ENCODE assay signal across 11 cellular contexts in genomic region chr11:72828081-72828567, GRCh38. TPM values are rescaled to one million over a fixed set of nuclear protein-coding genes. Genes with fewer than 3 reads are reported as not detected.
DNase-seq lines count a peak whose midpoint lies in the region; ATAC-seq and TF ChIP-seq lines count a peak whose summit lies in the region.
"Had no signal": no experiment of that assay in that cellular context is flagged by ENCODE, and none has a peak within 500 bp of the region (broad histone marks: within the 10 kb centered on the region; RNA-seq: fewer than 3 reads in every experiment).

No MANE protein-coding gene starts in this region.

- H3K9me3 Mint-ChIP-seq in activated CD4-positive, alpha-beta T cell treated with anti-CD3 and anti-CD28 coated beads, Interleukin-2, amount 10 ng/mL, durations not matched to agents 24 days and 14 days: no peaks in the 10 kb centered on the region
- H3K9me3 Mint-ChIP-seq in stimulated activated naive B cell treated with anti-CD40 and anti-IgM and Interleukin-4, amounts not matched to agents 10 μg/mL and 1 μg/mL and 100 μg/mL, for 72 hours: no peaks in the 10 kb centered on the region

- TF ChIP-seq CTCF in RWPE1 (conservative IDR thresholded peaks at IDR 0.05; ENCODE audit: low read depth): no peak

- no peak for DNase-seq in activated CD4-positive, alpha-beta T cell treated with anti-CD3 and anti-CD28 coated beads, Interleukin-2, amount 10 ng/mL, durations not matched to agents 24 days and 14 days
- no peak for DNase-seq in activated CD4-positive, alpha-beta T cell treated with anti-CD3 and anti-CD28 coated beads for 48 hours
- DNase-seq in RWPE1 (ENCODE audit: low spot score) (no peak), fibroblast of peridontal ligament (ENCODE audit: extremely low read depth) (peak; percentile 56), NCI-H524 (lab: John Stamatoyannopoulos, UW) (no peak)
- DNase-seq in stimulated activated naive B cell treated with anti-CD40 and anti-IgM and Interleukin-4, amounts not matched to agents 10 μg/mL and 1 μg/mL and 100 μg/mL, for 72 hours: no peak
- DNase-seq: Karpas-422; stimulated activated CD4-positive, alpha-beta T cell treated with anti-CD3 and anti-CD28 coated beads, Interleukin-12 subunit alpha, Interleukin-12 subunit beta, amount 100 ng/mL, for 4 hours had no signal

- POLR2A ChIA-PET in RWPE1 (lab: Yijun Ruan, JAX; ENCODE audit: low non-redundant PET): no interaction called here

- no peak for ATAC-seq in stimulated activated naive B cell treated with anti-CD40 and anti-IgM and Interleukin-4, amounts not matched to agents 10 μg/mL and 1 μg/mL and 100 μg/mL, for 72 hours (replicated peaks)
- ATAC-seq in HG03342 (IDR thresholded peaks at IDR 0.05; ENCODE audit: unreplicated experiment): no peak
- ATAC-seq in GM19395 (IDR thresholded peaks at IDR 0.05; ENCODE audit: unreplicated experiment): no peak

- no peaks in the 10 kb centered on the region for H3K27me3 Mint-ChIP-seq in activated CD4-positive, alpha-beta T cell treated with anti-CD3 and anti-CD28 coated beads, Interleukin-2, amount 10 ng/mL, durations not matched to agents 24 days and 14 days
- no peaks in the 10 kb centered on the region for H3K27me3 Mint-ChIP-seq in stimulated activated naive B cell treated with anti-CD40 and anti-IgM and Interleukin-4, amounts not matched to agents 10 μg/mL and 1 μg/mL and 100 μg/mL, for 72 hours

- peak overlapping the region; percentile 19 for H3K27ac ChIP-seq in RWPE1
- H3K27ac ChIP-seq: SK-N-MC had no signal

- intact Hi-C loops in activated CD4-positive, alpha-beta T cell treated with anti-CD3 and anti-CD28 coated beads, Interleukin-2, amount 10 ng/mL, durations not matched to agents 24 days and 14 days (cut with micrococcal nuclease): no loop called here

- peak overlapping the region; percentile 66 for H3K27ac Mint-ChIP-seq in activated CD4-positive, alpha-beta T cell treated with anti-CD3 and anti-CD28 coated beads, Interleukin-2, amount 10 ng/mL, durations not matched to agents 24 days and 14 days
- H3K27ac Mint-ChIP-seq in stimulated activated naive B cell treated with anti-CD40 and anti-IgM and Interleukin-4, amounts not matched to agents 10 μg/mL and 1 μg/mL and 100 μg/mL, for 72 hours: peak overlapping the region; percentile 91

- no peak overlapping the region for H3K4me3 Mint-ChIP-seq in activated CD4-positive, alpha-beta T cell treated with anti-CD3 and anti-CD28 coated beads, Interleukin-2, amount 10 ng/mL, durations not matched to agents 24 days and 14 days
- no peak overlapping the region for H3K4me3 Mint-ChIP-seq in stimulated activated naive B cell treated with anti-CD40 and anti-IgM and Interleukin-4, amounts not matched to agents 10 μg/mL and 1 μg/mL and 100 μg/mL, for 72 hours

- H3K4me1 Mint-ChIP-seq in activated CD4-positive, alpha-beta T cell treated with anti-CD3 and anti-CD28 coated beads, Interleukin-2, amount 10 ng/mL, durations not matched to agents 24 days and 14 days: peaks cover 13% of the 10 kb centered on the region
- peaks cover 56 to 87% of the 10 kb centered on the region in 2 donors for H3K4me1 Mint-ChIP-seq in stimulated activated naive B cell treated with anti-CD40 and anti-IgM and Interleukin-4, amounts not matched to agents 10 μg/mL and 1 μg/mL and 100 μg/mL, for 72 hours

- peaks cover 43% of the 10 kb centered on the region for H3K36me3 Mint-ChIP-seq in activated CD4-positive, alpha-beta T cell treated with anti-CD3 and anti-CD28 coated beads, Interleukin-2, amount 10 ng/mL, durations not matched to agents 24 days and 14 days (ENCODE audit: low read depth)
- peaks cover 58 to 84% of the 10 kb centered on the region in 2 donors for H3K36me3 Mint-ChIP-seq in stimulated activated naive B cell treated with anti-CD40 and anti-IgM and Interleukin-4, amounts not matched to agents 10 μg/mL and 1 μg/mL and 100 μg/mL, for 72 hours

- CTCF ChIA-PET in RWPE1 (lab: Yijun Ruan, JAX): interaction anchor here (0.9 to 1.0 kb wide), 3 partner anchors 39 to 507 kb away, joined by 3 read pairs; no protein-coding TSS in a partner anchor

RNA-seq across cellular contexts. Expression of gene ATG16L2, which starts 13.9 kb away (rescaled TPM):
- total RNA-seq in activated CD4-positive, alpha-beta T cell treated with anti-CD3 and anti-CD28 coated beads, Interleukin-2, amount 10 ng/mL, durations not matched to agents 24 days and 14 days: 74.1 and 75.8 TPM in 2 replicates

RNA-seq across cellular contexts. Expression of gene STARD10, which starts 34.3 kb away (rescaled TPM):
- total RNA-seq in activated CD4-positive, alpha-beta T cell treated with anti-CD3 and anti-CD28 coated beads, Interleukin-2, amount 10 ng/mL, durations not matched to agents 24 days and 14 days: 16.3 and 17.2 TPM in 2 replicates
